In the genomic region with DNA sequence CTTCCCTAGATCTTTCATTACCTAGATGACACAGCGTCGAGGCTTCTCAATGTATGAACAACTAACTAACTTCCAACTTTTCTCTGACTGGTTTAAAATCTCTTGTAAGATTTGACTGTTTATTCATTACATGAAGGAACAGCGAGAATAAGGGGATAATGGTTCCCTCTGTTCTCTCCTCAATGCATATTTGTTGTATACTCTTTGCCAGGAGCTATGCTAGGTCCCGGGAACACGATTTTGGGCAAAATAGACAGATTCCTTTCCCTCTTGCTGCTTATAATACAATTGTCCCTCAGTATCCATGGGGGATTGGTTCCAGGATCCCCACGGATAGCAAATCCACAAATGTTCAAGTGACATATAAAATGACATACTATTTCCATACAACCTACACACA, we compare ENCODE assay signal across 23 cellular contexts.
DNase-seq lines count a peak whose midpoint lies in the region; ATAC-seq, FAIRE-seq and TF ChIP-seq lines count a peak whose summit lies in the region.
"Had no signal": no experiment of that assay in that cellular context is flagged by ENCODE, and none has a peak within 500 bp of the region (broad histone marks: within the 10 kb centered on the region; RNA-seq: fewer than 3 reads in every experiment).

No MANE protein-coding gene starts in this region.

- no peak for TF ChIP-seq CTCF in A549 (IDR thresholded peaks at IDR 0.05)
- no peak for TF ChIP-seq CTCF in left ventricle myocardium inferior (IDR thresholded peaks at IDR 0.05; ENCODE audit: borderline replicate concordance)

- TF ChIP-seq POLR2A in A549 (IDR thresholded peaks at IDR 0.05; ENCODE audit: low read length) = no peak

- in situ Hi-C loops in SK-MEL-5 (cut with HindIII; ENCODE audit: low pct_unique_long_range_greater_than_20kb, low sequenced_read_pairs) = no loop called here

- CTCF ChIA-PET in A549 (lab: Yijun Ruan, JAX) = no interaction called here

- H3K4me1 ChIP-seq in A549 = no peaks in the 10 kb centered on the region
- H3K4me1 ChIP-seq in left ventricle myocardium inferior = no peaks in the 10 kb centered on the region
- H3K4me1 ChIP-seq: BE2C, BLaER1, Caco-2 had no signal

- no peak overlapping the region for H3K27ac ChIP-seq in A549
- no peak overlapping the region for H3K27ac ChIP-seq in left ventricle myocardium inferior (replicated peaks)
- H3K27ac ChIP-seq: 22Rv1, BLaER1 had no signal

- H3K4me2 ChIP-seq in A549 = no peak overlapping the region
- H3K4me2 ChIP-seq: BLaER1 had no signal

- DNase-seq in A549 (ENCODE audit: low read depth in 1 of 2, low spot score in 1 of 2) = no peak
- peak; percentile 89 for DNase-seq in SK-MEL-5 (ENCODE audit: low read depth, low spot score)
- DNase-seq in foreskin melanocyte = peak; percentile 84
- peak; percentile 9 for DNase-seq in pons (ENCODE audit: low spot score)
- no peak for DNase-seq in left ventricle myocardium inferior
- DNase-seq: ACHN; BE2C; C1 segment of cervical spinal cord; Caco-2; Calu3; CD4-positive, alpha-beta memory T cell; CD4-positive, CD25-positive, alpha-beta regulatory T cell; CD8-positive, alpha-beta memory T cell; DMS79 treated with DMSO at 0.1 percent for 48 hours; GF-D8 had no signal

- POLR2A ChIA-PET in A549 (lab: Yijun Ruan, JAX) = no interaction called here

- no peaks in the 10 kb centered on the region for H3K36me3 ChIP-seq in left ventricle myocardium inferior
- H3K36me3 ChIP-seq: BE2C, BLaER1 had no signal

- 2% methylated on average over 6 of the region's 6 CpGs for WGBS in A549 (ENCODE audit: missing lambda C conversion rate)

- H3K9me3 ChIP-seq in A549 = no peaks in the 10 kb centered on the region
- no peaks in the 10 kb centered on the region for H3K9me3 ChIP-seq in left ventricle myocardium inferior (replicated peaks)
- H3K9me3 ChIP-seq: BE2C, BLaER1, Caco-2 had no signal

- H3K27me3 ChIP-seq in left ventricle myocardium inferior (ENCODE audit: low read depth) = no peaks in the 10 kb centered on the region
- H3K27me3 ChIP-seq: BE2C had no signal

- TF ChIP-seq EP300 in A549 (IDR thresholded peaks at IDR 0.05) = no peak

- intact Hi-C loops in left ventricle myocardium inferior (cut with micrococcal nuclease) = no loop called here

- FAIRE-seq in A549 (lab: Jason Lieb, UNC) = peak; percentile 28
- FAIRE-seq: D721Med, G401.6, GM12891 had no signal

- ATAC-seq in A549 (no peak), HG03469 (IDR thresholded peaks at IDR 0.05; ENCODE audit: unreplicated experiment) (no peak), HG02970 (IDR thresholded peaks at IDR 0.05; ENCODE audit: low FRiP score, unreplicated experiment) (no peak), GM18907 (IDR thresholded peaks at IDR 0.05; ENCODE audit: unreplicated experiment) (no peak)

- H3K4me3 ChIP-seq in A549 (no peak overlapping the region), left ventricle myocardium inferior (no peak overlapping the region)
- H3K4me3 ChIP-seq: BLaER1 had no signal

- TF ChIP-seq RAD21 in A549 (conservative IDR thresholded peaks at IDR 0.05 in 1 of 2, IDR thresholded peaks at IDR 0.05 in 1 of 2) = no peak

TF ChIP-seq in A549, 52 proteins besides CTCF, POLR2A, EP300 and RAD21:
- TF ChIP-seq, protein P1, sequence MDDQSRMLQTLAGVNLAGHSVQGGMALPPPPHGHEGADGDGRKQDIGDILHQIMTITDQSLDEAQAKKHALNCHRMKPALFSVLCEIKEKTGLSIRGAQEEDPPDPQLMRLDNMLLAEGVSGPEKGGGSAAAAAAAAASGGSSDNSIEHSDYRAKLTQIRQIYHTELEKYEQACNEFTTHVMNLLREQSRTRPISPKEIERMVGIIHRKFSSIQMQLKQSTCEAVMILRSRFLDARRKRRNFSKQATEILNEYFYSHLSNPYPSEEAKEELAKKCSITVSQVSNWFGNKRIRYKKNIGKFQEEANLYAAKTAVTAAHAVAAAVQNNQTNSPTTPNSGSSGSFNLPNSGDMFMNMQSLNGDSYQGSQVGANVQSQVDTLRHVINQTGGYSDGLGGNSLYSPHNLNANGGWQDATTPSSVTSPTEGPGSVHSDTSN (IDR thresholded peaks at IDR 0.05) = no peak
- TF ChIP-seq EHF (CRISPR knock-in tag; IDR thresholded peaks at IDR 0.05) = no peak

Comparison
In these comparisons a context has a peak if more than half of its experiments do, and no peak if none do; other contexts are left out.
1. DNase-seq: peak in SK-MEL-5 (single experiment), foreskin melanocyte (single experiment) and pons (single experiment); none in A549 (0 of 2) and left ventricle myocardium inferior (single experiment).